26 cellular contexts compared by ENCODE assay signal in genomic region chr6:32625137-32625536, GRCh38. TPM values are rescaled to one million over a fixed set of nuclear protein-coding genes. Genes with fewer than 3 reads are reported as not detected.
DNase-seq lines count a peak whose midpoint lies in the region; ATAC-seq, FAIRE-seq and TF ChIP-seq lines count a peak whose summit lies in the region.
"Had no signal": no experiment of that assay in that cellular context is flagged by ENCODE, and none has a peak within 500 bp of the region (broad histone marks: within the 10 kb centered on the region; RNA-seq: fewer than 3 reads in every experiment).

No MANE protein-coding gene starts in this region.

- no peak for DNase-seq in activated CD4-positive, alpha-beta T cell treated with anti-CD3 and anti-CD28 coated beads, Interleukin-2, amount 10 ng/mL, durations not matched to agents 24 days and 14 days
- no peak for DNase-seq in activated CD4-positive, alpha-beta T cell treated with anti-CD3 and anti-CD28 coated beads for 4 hours
- DNase-seq in GM12891 (ENCODE audit: insufficient read length, low spot score) (no peak), natural killer cell (no peak), ACHN (no peak), dermis blood vessel endothelial cell (no peak), GM03348 (ENCODE audit: low spot score) (no peak)
- no peak for DNase-seq in activated T-helper 1 cell treated with anti-CD3 and anti-CD28 coated beads, Interleukin-12 subunit alpha, Interleukin-12 subunit beta, Interleukin-2, Interleukin-4 antibody, amounts not matched to agents 30 ng/mL and 10 ng/mL and 1 ng/mL, durations not matched to agents 14 hours and 24 hours and 36 hours (ENCODE audit: low spot score)
- DNase-seq: activated CD4-positive, alpha-beta T cell treated with anti-CD3 and anti-CD28 coated beads for 1 hour; activated naive CD8-positive, alpha-beta T cell treated with anti-CD3 and anti-CD28 coated beads, Interleukin-2, amount 10 ng/mL, durations not matched to agents 7 days and 5 days; AML-193; erythroblast; GM23248; head of caudate nucleus; kidney glomerular epithelial cell; MG63; NCI-H1417; NCI-H2081; NCI-H226; NCI-H748 treated with DMSO at 0.1 percent for 48 hours; substantia nigra had no signal

- no peak for ATAC-seq in natural killer cell
- ATAC-seq: SK-N-SH treated with all-trans-retinoic acid at 6 μM for 48 hours had no signal

- peak; percentile 38 for FAIRE-seq in GM12891 (lab: Jason Lieb, UNC)

- H3K27ac Mint-ChIP-seq in activated CD4-positive, alpha-beta T cell treated with anti-CD3 and anti-CD28 coated beads, Interleukin-2, amount 10 ng/mL, durations not matched to agents 24 days and 14 days, result no peak overlapping the region
- H3K27ac Mint-ChIP-seq in activated T-helper 1 cell treated with anti-CD3 and anti-CD28 coated beads, Interleukin-12 subunit alpha, Interleukin-12 subunit beta, Interleukin-2, Interleukin-4 antibody, amounts not matched to agents 30 ng/mL and 10 ng/mL and 1 ng/mL, durations not matched to agents 14 hours and 24 hours and 36 hours, result peak overlapping the region; percentile 30
- H3K27ac Mint-ChIP-seq in natural killer cell, result peak overlapping the region; percentile 7 to 46
- H3K27ac Mint-ChIP-seq: activated naive CD8-positive, alpha-beta T cell treated with anti-CD3 and anti-CD28 coated beads, Interleukin-2, amount 10 ng/mL, durations not matched to agents 7 days and 5 days; progenitor cell of endocrine pancreas had no signal

- peaks cover 46% of the 10 kb centered on the region for H3K4me1 Mint-ChIP-seq in activated CD4-positive, alpha-beta T cell treated with anti-CD3 and anti-CD28 coated beads, Interleukin-2, amount 10 ng/mL, durations not matched to agents 24 days and 14 days
- H3K4me1 Mint-ChIP-seq in activated T-helper 1 cell treated with anti-CD3 and anti-CD28 coated beads, Interleukin-12 subunit alpha, Interleukin-12 subunit beta, Interleukin-2, Interleukin-4 antibody, amounts not matched to agents 30 ng/mL and 10 ng/mL and 1 ng/mL, durations not matched to agents 14 hours and 24 hours and 36 hours (ENCODE audit: low read depth), result peaks cover 51% of the 10 kb centered on the region
- H3K4me1 Mint-ChIP-seq in natural killer cell, result peaks cover 42 to 56% of the 10 kb centered on the region in 2 donors

- TF ChIP-seq CTCF in natural killer cell (IDR thresholded peaks at IDR 0.05), result no peak

- peak overlapping the region; percentile 0 for H3K4me3 Mint-ChIP-seq in activated CD4-positive, alpha-beta T cell treated with anti-CD3 and anti-CD28 coated beads, Interleukin-2, amount 10 ng/mL, durations not matched to agents 24 days and 14 days
- H3K4me3 Mint-ChIP-seq in activated T-helper 1 cell treated with anti-CD3 and anti-CD28 coated beads, Interleukin-12 subunit alpha, Interleukin-12 subunit beta, Interleukin-2, Interleukin-4 antibody, amounts not matched to agents 30 ng/mL and 10 ng/mL and 1 ng/mL, durations not matched to agents 14 hours and 24 hours and 36 hours, result no peak overlapping the region
- no peak overlapping the region for H3K4me3 Mint-ChIP-seq in natural killer cell
- H3K4me3 Mint-ChIP-seq: activated naive CD8-positive, alpha-beta T cell treated with anti-CD3 and anti-CD28 coated beads, Interleukin-2, amount 10 ng/mL, durations not matched to agents 7 days and 5 days had no signal

- in situ Hi-C loops in ACHN (cut with HindIII; ENCODE audit: low pct_ligation_motif_present, low pct_unique_long_range_greater_than_20kb, low sequenced_read_pairs), result no loop called here

- peaks cover 3% of the 10 kb centered on the region for H3K36me3 Mint-ChIP-seq in activated CD4-positive, alpha-beta T cell treated with anti-CD3 and anti-CD28 coated beads, Interleukin-2, amount 10 ng/mL, durations not matched to agents 24 days and 14 days (ENCODE audit: low read depth)
- H3K36me3 Mint-ChIP-seq in activated T-helper 1 cell treated with anti-CD3 and anti-CD28 coated beads, Interleukin-12 subunit alpha, Interleukin-12 subunit beta, Interleukin-2, Interleukin-4 antibody, amounts not matched to agents 30 ng/mL and 10 ng/mL and 1 ng/mL, durations not matched to agents 14 hours and 24 hours and 36 hours (ENCODE audit: low read depth), result peaks cover 3% of the 10 kb centered on the region
- no peaks in the 10 kb centered on the region for H3K36me3 Mint-ChIP-seq in natural killer cell

- no peaks in the 10 kb centered on the region for H3K9me3 Mint-ChIP-seq in activated CD4-positive, alpha-beta T cell treated with anti-CD3 and anti-CD28 coated beads, Interleukin-2, amount 10 ng/mL, durations not matched to agents 24 days and 14 days
- peaks cover 3% of the 10 kb centered on the region for H3K9me3 Mint-ChIP-seq in activated T-helper 1 cell treated with anti-CD3 and anti-CD28 coated beads, Interleukin-12 subunit alpha, Interleukin-12 subunit beta, Interleukin-2, Interleukin-4 antibody, amounts not matched to agents 30 ng/mL and 10 ng/mL and 1 ng/mL, durations not matched to agents 14 hours and 24 hours and 36 hours
- no peaks in the 10 kb centered on the region for H3K9me3 Mint-ChIP-seq in natural killer cell

- H3K27me3 Mint-ChIP-seq in activated CD4-positive, alpha-beta T cell treated with anti-CD3 and anti-CD28 coated beads, Interleukin-2, amount 10 ng/mL, durations not matched to agents 24 days and 14 days, result no peaks in the 10 kb centered on the region
- H3K27me3 Mint-ChIP-seq in activated T-helper 1 cell treated with anti-CD3 and anti-CD28 coated beads, Interleukin-12 subunit alpha, Interleukin-12 subunit beta, Interleukin-2, Interleukin-4 antibody, amounts not matched to agents 30 ng/mL and 10 ng/mL and 1 ng/mL, durations not matched to agents 14 hours and 24 hours and 36 hours (ENCODE audit: insufficient read depth), result no peaks in the 10 kb centered on the region
- no peaks in the 10 kb centered on the region for H3K27me3 Mint-ChIP-seq in natural killer cell (ENCODE audit: low read depth in 2 of 2)
- H3K27me3 Mint-ChIP-seq: activated naive CD8-positive, alpha-beta T cell treated with anti-CD3 and anti-CD28 coated beads, Interleukin-2, amount 10 ng/mL, durations not matched to agents 7 days and 5 days; progenitor cell of endocrine pancreas had no signal

- no peak for TF ChIP-seq POLR2A in GM12891 (IDR thresholded peaks at IDR 0.05; ENCODE audit: low read depth, low read length)

- intact Hi-C loops in activated CD4-positive, alpha-beta T cell treated with anti-CD3 and anti-CD28 coated beads, Interleukin-2, amount 10 ng/mL, durations not matched to agents 24 days and 14 days (cut with micrococcal nuclease), result no loop called here
- intact Hi-C loops in activated T-helper 1 cell treated with anti-CD3 and anti-CD28 coated beads, Interleukin-12 subunit alpha, Interleukin-12 subunit beta, Interleukin-2, Interleukin-4 antibody, amounts not matched to agents 30 ng/mL and 10 ng/mL and 1 ng/mL, durations not matched to agents 14 hours and 24 hours and 36 hours (cut with micrococcal nuclease), result loop anchor here (10.0 kb wide), 1 partner anchor 190 kb away; the partner anchor contains the start of gene HLA-DRA
- intact Hi-C loops in natural killer cell (cut with micrococcal nuclease), result no loop called here

TF ChIP-seq in GM12891, 5 proteins besides CTCF, POLR2A, EP300 and RAD21:
- TF ChIP-seq SPI1 (IDR thresholded peaks at IDR 0.05; ENCODE audit: low read depth, low read length) (no peak), POLR2AphosphoS5 (IDR thresholded peaks at IDR 0.05; ENCODE audit: low read depth, low read length) (no peak), PAX5 (IDR thresholded peaks at IDR 0.05; ENCODE audit: insufficient read depth, low read length, severe bottlenecking) (no peak), TAF1 (IDR thresholded peaks at IDR 0.05; ENCODE audit: low read depth, low read length) (no peak), POU2F2 (IDR thresholded peaks at IDR 0.05; ENCODE audit: low read depth, low read length) (no peak)

RNA-seq across cellular contexts. Expression of gene HLA-DQA1, which starts 12.1 kb away (rescaled TPM):
- total RNA-seq in activated CD4-positive, alpha-beta T cell treated with anti-CD3 and anti-CD28 coated beads, Interleukin-2, amount 10 ng/mL, durations not matched to agents 24 days and 14 days, result 3.6 and 4.0 TPM in 2 replicates
- polyA plus RNA-seq in GM12891 (2012; ENCODE audit: low read depth, missing spikeins), result 1,375 TPM
- total RNA-seq in activated T-helper 1 cell treated with anti-CD3 and anti-CD28 coated beads, Interleukin-12 subunit alpha, Interleukin-12 subunit beta, Interleukin-2, Interleukin-4 antibody, amounts not matched to agents 30 ng/mL and 10 ng/mL and 1 ng/mL, durations not matched to agents 14 hours and 24 hours and 36 hours, result 12.5 and 13.3 TPM in 2 replicates
- 10 to 100 TPM in 2 of 3 donors, 1 to 10 TPM in 1; 7.0 to 46.7 (median 39.9) TPM for total RNA-seq in natural killer cell
- total RNA-seq in dermis blood vessel endothelial cell, result not detected in 2 replicates
- total RNA-seq: A172, cerebellum, fibroblast of villous mesenchyme, GM23248, progenitor cell of endocrine pancreas had no signal
- polyA plus RNA-seq: GM23248 had no signal

RNA-seq across cellular contexts. Expression of gene HLA-DRB1, which starts 35.5 kb away (rescaled TPM):
- total RNA-seq in activated CD4-positive, alpha-beta T cell treated with anti-CD3 and anti-CD28 coated beads, Interleukin-2, amount 10 ng/mL, durations not matched to agents 24 days and 14 days, result 14.2 and 15.0 TPM in 2 replicates
- polyA plus RNA-seq in GM12891 (2012; ENCODE audit: low read depth, missing spikeins), result 1,438 TPM
- total RNA-seq in activated T-helper 1 cell treated with anti-CD3 and anti-CD28 coated beads, Interleukin-12 subunit alpha, Interleukin-12 subunit beta, Interleukin-2, Interleukin-4 antibody, amounts not matched to agents 30 ng/mL and 10 ng/mL and 1 ng/mL, durations not matched to agents 14 hours and 24 hours and 36 hours, result 33.1 and 33.7 TPM in 2 replicates
- 100 to 1,000 TPM in 1 of 3 donors, 10 to 100 TPM in 2; 42.8 to 123 (median 53.9) TPM for total RNA-seq in natural killer cell
- 0.17 TPM in 1 of 2 replicates, not detected in the other for total RNA-seq in dermis blood vessel endothelial cell
- total RNA-seq: fibroblast of villous mesenchyme, GM23248 had no signal

RNA-seq across cellular contexts. Expression of gene HLA-DQB1, which starts 41.3 kb away (rescaled TPM):
- total RNA-seq in activated CD4-positive, alpha-beta T cell treated with anti-CD3 and anti-CD28 coated beads, Interleukin-2, amount 10 ng/mL, durations not matched to agents 24 days and 14 days, result 1.5 and 1.6 TPM in 2 replicates
- 616 TPM for polyA plus RNA-seq in GM12891 (2012; ENCODE audit: low read depth, missing spikeins)
- total RNA-seq in activated T-helper 1 cell treated with anti-CD3 and anti-CD28 coated beads, Interleukin-12 subunit alpha, Interleukin-12 subunit beta, Interleukin-2, Interleukin-4 antibody, amounts not matched to agents 30 ng/mL and 10 ng/mL and 1 ng/mL, durations not matched to agents 14 hours and 24 hours and 36 hours, result 4.3 and 4.7 TPM in 2 replicates
- 10 to 100 TPM; 24.8 to 97.3 (median 25.5) TPM for total RNA-seq in natural killer cell
- not detected in 2 replicates for total RNA-seq in dermis blood vessel endothelial cell
- total RNA-seq: A172, cerebellum, fibroblast of villous mesenchyme, GM23248 had no signal
- polyA plus RNA-seq: GM23248 had no signal

Comparison
In these comparisons a context has a peak if more than half of its experiments do, and no peak if none do; other contexts are left out.
1. RNA of gene HLA-DRB1, which starts 35.5 kb away (total RNA-seq): 42.8 to 123 TPM in natural killer cell, 33.1 to 33.7 TPM in activated T-helper 1 cell treated with anti-CD3 and anti-CD28 coated beads, Interleukin-12 subunit alpha, Interleukin-12 subunit beta, Interleukin-2, Interleukin-4 antibody, amounts not matched to agents 30 ng/mL and 10 ng/mL and 1 ng/mL, durations not matched to agents 14 hours and 24 hours and 36 hours and 14.2 to 15.0 TPM in activated CD4-positive, alpha-beta T cell treated with anti-CD3 and anti-CD28 coated beads, Interleukin-2, amount 10 ng/mL, durations not matched to agents 24 days and 14 days; 0.17 TPM in dermis blood vessel endothelial cell; every median in the first group is over 10 times any median in the second.